In genomic region chr18:62825382-62825781, GRCh38 we compare ENCODE assay signal across 1 cellular context.
TF ChIP-seq lines count a peak whose summit lies in the region.

No MANE protein-coding gene starts in this region.

TF ChIP-seq in HepG2, 621 proteins besides CTCF, POLR2A, EP300 and RAD21 (continued from another document):
- TF ChIP-seq HMGXB3 (CRISPR knock-in tag; IDR thresholded peaks at IDR 0.05; ENCODE audit: borderline replicate concordance) (no peak), ZNF737 (CRISPR knock-in tag; IDR thresholded peaks at IDR 0.05; ENCODE audit: borderline replicate concordance) (no peak)
